Comparison of ENCODE assay signal across 13 cellular contexts in the genomic region with DNA sequence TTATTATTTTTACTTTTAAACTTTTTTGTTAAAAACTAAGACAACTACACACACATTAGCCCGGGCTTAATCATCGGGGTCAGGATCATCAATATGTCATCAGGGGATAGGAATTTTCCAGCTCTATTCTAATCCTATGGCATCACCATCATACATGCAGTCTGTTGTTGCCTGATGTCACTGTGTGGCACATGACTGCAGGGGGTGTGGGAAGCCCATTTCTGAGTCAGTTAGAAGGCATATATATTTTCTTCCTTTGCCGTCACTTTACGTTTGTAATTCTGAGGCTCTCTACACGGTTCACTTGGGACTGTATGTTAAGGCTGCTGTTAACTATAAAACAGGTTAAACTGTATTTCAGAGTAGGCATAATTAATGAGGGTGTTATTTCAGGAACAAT.
DNase-seq lines count a peak whose midpoint lies in the region; ATAC-seq and FAIRE-seq lines count a peak whose summit lies in the region.
"Had no signal": no experiment of that assay in that cellular context is flagged by ENCODE, and none has a peak within 500 bp of the region (broad histone marks: within the 10 kb centered on the region; RNA-seq: fewer than 3 reads in every experiment).

No MANE protein-coding gene starts in this region.

- no peak overlapping the region for H3K4me3 ChIP-seq in adipocyte (ENCODE audit: low read length)
- H3K4me3 ChIP-seq: pancreas had no signal

- no peaks in the 10 kb centered on the region for H3K9me3 Mint-ChIP-seq in activated CD4-positive, alpha-beta T cell treated with anti-CD3 and anti-CD28 coated beads, Interleukin-2, amount 10 ng/mL, durations not matched to agents 7 days and 5 days
- H3K9me3 Mint-ChIP-seq in activated naive CD4-positive, alpha-beta T cell treated with anti-CD3 and anti-CD28 coated beads for 36 hours = no peaks in the 10 kb centered on the region
- H3K9me3 Mint-ChIP-seq: CD8-positive, alpha-beta T cell had no signal

- H3K27me3 Mint-ChIP-seq in activated CD4-positive, alpha-beta T cell treated with anti-CD3 and anti-CD28 coated beads, Interleukin-2, amount 10 ng/mL, durations not matched to agents 7 days and 5 days = peaks cover 3% of the 10 kb centered on the region
- H3K27me3 Mint-ChIP-seq in activated naive CD4-positive, alpha-beta T cell treated with anti-CD3 and anti-CD28 coated beads for 36 hours (ENCODE audit: low read depth) = peaks cover 3% of the 10 kb centered on the region

- DNase-seq in AG08395 (ENCODE audit: low spot score) (peak; percentile 66), HTR-8/SVneo (ENCODE audit: insufficient read length, low spot score) (peak; percentile 72), adipocyte (ENCODE audit: low read depth) (peak; percentile 66), iris pigment epithelial cell (ENCODE audit: low read depth) (peak; percentile 96), DMS79 treated with DMSO at 0.1 percent for 48 hours (lab: John Stamatoyannopoulos, UW) (no peak)
- DNase-seq in activated CD4-positive, alpha-beta T cell treated with anti-CD3 and anti-CD28 coated beads, Interleukin-2, amount 10 ng/mL, durations not matched to agents 7 days and 5 days = no peak
- no peak for DNase-seq in activated naive CD4-positive, alpha-beta T cell treated with anti-CD3 and anti-CD28 coated beads for 36 hours
- DNase-seq: CD8-positive, alpha-beta T cell; H7; NCI-H2081; pancreas; SW 1271 had no signal

- CTCF ChIA-PET in activated CD4-positive, alpha-beta T cell treated with anti-CD3 and anti-CD28 coated beads, Interleukin-2, amount 10 ng/mL, durations not matched to agents 7 days and 5 days (lab: Charles Lee) = no interaction called here
- CTCF ChIA-PET in activated naive CD4-positive, alpha-beta T cell treated with anti-CD3 and anti-CD28 coated beads for 36 hours (lab: Charles Lee) = interaction anchor here (1.6 kb wide), 1 partner anchor 178 kb away, joined by 5 read pairs; no protein-coding TSS in a partner anchor

- no peaks in the 10 kb centered on the region for H3K36me3 Mint-ChIP-seq in activated CD4-positive, alpha-beta T cell treated with anti-CD3 and anti-CD28 coated beads, Interleukin-2, amount 10 ng/mL, durations not matched to agents 7 days and 5 days (ENCODE audit: low read depth)
- H3K36me3 Mint-ChIP-seq in activated naive CD4-positive, alpha-beta T cell treated with anti-CD3 and anti-CD28 coated beads for 36 hours (ENCODE audit: low read depth) = no peaks in the 10 kb centered on the region
- H3K36me3 Mint-ChIP-seq: CD8-positive, alpha-beta T cell had no signal

- H3K4me1 ChIP-seq in adipocyte (ENCODE audit: control insufficient read depth, insufficient read depth, low read length) = peaks cover 9% of the 10 kb centered on the region
- H3K4me1 ChIP-seq: pancreas had no signal

- peak; percentile 85 for FAIRE-seq in HTR-8/SVneo (lab: Jason Lieb, UNC)
- FAIRE-seq: pancreas had no signal

- H3K9ac ChIP-seq in adipocyte (ENCODE audit: low read length) = no peak overlapping the region

- POLR2A ChIA-PET in activated CD4-positive, alpha-beta T cell treated with anti-CD3 and anti-CD28 coated beads, Interleukin-2, amount 10 ng/mL, durations not matched to agents 7 days and 5 days (lab: Charles Lee) = no interaction called here

- H3K27ac Mint-ChIP-seq in activated CD4-positive, alpha-beta T cell treated with anti-CD3 and anti-CD28 coated beads, Interleukin-2, amount 10 ng/mL, durations not matched to agents 7 days and 5 days = no peak overlapping the region
- H3K27ac Mint-ChIP-seq in activated naive CD4-positive, alpha-beta T cell treated with anti-CD3 and anti-CD28 coated beads for 36 hours = no peak overlapping the region
- H3K27ac Mint-ChIP-seq: CD8-positive, alpha-beta T cell had no signal

- peaks cover 9% of the 10 kb centered on the region for H3K4me1 Mint-ChIP-seq in activated CD4-positive, alpha-beta T cell treated with anti-CD3 and anti-CD28 coated beads, Interleukin-2, amount 10 ng/mL, durations not matched to agents 7 days and 5 days
- peaks cover 28% of the 10 kb centered on the region for H3K4me1 Mint-ChIP-seq in activated naive CD4-positive, alpha-beta T cell treated with anti-CD3 and anti-CD28 coated beads for 36 hours (ENCODE audit: low read depth)

- no peaks in the 10 kb centered on the region for H3K9me3 ChIP-seq in adipocyte (ENCODE audit: control insufficient read depth, low read length)
- H3K9me3 ChIP-seq: pancreas had no signal

- ATAC-seq in HG03460 (IDR thresholded peaks at IDR 0.05; ENCODE audit: unreplicated experiment) = no peak
- ATAC-seq: CD8-positive, alpha-beta T cell had no signal

- H3K27me3 ChIP-seq in adipocyte (replicated peaks; ENCODE audit: control insufficient read depth, insufficient read depth, low read length) = no peaks in the 10 kb centered on the region
- H3K27me3 ChIP-seq: pancreas had no signal

- no peak overlapping the region for H3K4me3 Mint-ChIP-seq in activated CD4-positive, alpha-beta T cell treated with anti-CD3 and anti-CD28 coated beads, Interleukin-2, amount 10 ng/mL, durations not matched to agents 7 days and 5 days
- H3K4me3 Mint-ChIP-seq in activated naive CD4-positive, alpha-beta T cell treated with anti-CD3 and anti-CD28 coated beads for 36 hours = no peak overlapping the region
- H3K4me3 Mint-ChIP-seq: CD8-positive, alpha-beta T cell had no signal

- H3K36me3 ChIP-seq in adipocyte (ENCODE audit: control insufficient read depth, insufficient read depth, low read length, severe bottlenecking) = no peaks in the 10 kb centered on the region
- H3K36me3 ChIP-seq: pancreas had no signal

- intact Hi-C loops in activated naive CD4-positive, alpha-beta T cell treated with anti-CD3 and anti-CD28 coated beads for 36 hours (cut with micrococcal nuclease) = no loop called here

Comparison
In these comparisons a context has a peak if more than half of its experiments do, and no peak if none do; other contexts are left out.
1. DNase-seq: peak in AG08395 (single experiment), HTR-8/SVneo (single experiment), adipocyte (single experiment) and iris pigment epithelial cell (single experiment); none in activated CD4-positive, alpha-beta T cell treated with anti-CD3 and anti-CD28 coated beads, Interleukin-2, amount 10 ng/mL, durations not matched to agents 7 days and 5 days (single experiment), DMS79 treated with DMSO at 0.1 percent for 48 hours (single experiment) and activated naive CD4-positive, alpha-beta T cell treated with anti-CD3 and anti-CD28 coated beads for 36 hours (single experiment).